Comparison of ENCODE assay signal across 8 cellular contexts in the genomic region with DNA sequence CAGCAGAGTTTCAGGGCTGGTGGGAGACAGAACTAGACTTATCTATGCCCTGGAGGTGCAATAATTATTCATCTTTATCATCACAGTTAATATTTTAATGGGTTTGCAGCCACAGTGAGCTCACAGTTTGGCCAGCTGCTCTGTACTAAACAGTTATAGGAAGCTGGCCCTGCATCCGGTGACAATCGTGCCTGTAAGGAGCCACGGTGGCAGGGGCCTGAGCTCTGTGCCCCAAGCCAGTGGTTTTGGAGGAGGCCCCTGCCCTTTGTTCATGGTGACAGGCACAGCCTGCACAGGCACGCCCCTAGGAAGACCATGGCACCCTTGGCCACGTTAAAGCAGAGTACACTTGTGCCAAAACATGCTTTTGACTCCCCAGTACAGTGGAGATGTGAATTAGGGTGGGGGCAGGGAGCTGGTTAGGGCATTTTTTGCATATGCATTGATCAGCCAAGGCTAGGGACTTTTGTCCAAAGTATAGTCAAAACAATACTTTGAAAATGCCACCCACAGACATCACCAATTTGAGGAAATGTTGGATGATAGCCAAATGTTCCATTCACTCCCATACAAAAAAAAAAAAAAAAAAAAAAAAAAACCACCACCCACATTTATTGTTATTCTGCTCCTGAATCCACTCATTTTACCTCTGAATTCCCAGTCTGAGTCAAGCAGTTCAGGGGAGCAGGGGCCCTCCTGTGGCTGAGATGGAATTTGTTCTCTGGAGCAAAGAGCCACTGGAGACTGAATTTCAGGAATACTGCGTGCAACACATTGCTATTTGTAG. TPM values are rescaled to one million over a fixed set of nuclear protein-coding genes. Genes with fewer than 3 reads are reported as not detected.
DNase-seq lines count a peak whose midpoint lies in the region; ATAC-seq and TF ChIP-seq lines count a peak whose summit lies in the region.

No MANE protein-coding gene starts in this region.

- no peaks in the 10 kb centered on the region for H3K9me2 ChIP-seq in hepatocyte (replicated peaks; ENCODE audit: insufficient read depth)

- H3K36me3 ChIP-seq in hepatocyte (replicated peaks; ENCODE audit: insufficient read depth, low read depth) (no peaks in the 10 kb centered on the region), tibial artery (no peaks in the 10 kb centered on the region), stomach (no peaks in the 10 kb centered on the region)

- intact Hi-C loops in tibial artery (cut with DNase I; ENCODE audit: low total_unique reads), result loop anchor here (10.0 kb wide), 1 partner anchor 112 kb away; no protein-coding TSS in a partner anchor
- intact Hi-C loops in stomach (cut with DNase I; ENCODE audit: low total_unique reads), result no loop called here

- H3K27me3 ChIP-seq in hepatocyte, result peaks cover 33% of the 10 kb centered on the region
- H3K27me3 ChIP-seq in tibial artery, result no peaks in the 10 kb centered on the region
- peaks cover 0 to 27% (median 10%) of the 10 kb centered on the region in 3 donors for H3K27me3 ChIP-seq in stomach

- no peak for TF ChIP-seq EP300 in stomach (IDR thresholded peaks at IDR 0.05)

- no peaks in the 10 kb centered on the region for H3K27me3 Mint-ChIP-seq in activated naive CD8-positive, alpha-beta T cell treated with anti-CD3 and anti-CD28 coated beads, Interleukin-2, amount 50 U/mL, for 24 hours

- peak; percentile 74 for DNase-seq in AG20443 (ENCODE audit: low spot score)
- DNase-seq in NAMALWA (ENCODE audit: low spot score), result peak; percentile 67
- DNase-seq in activated naive CD8-positive, alpha-beta T cell treated with anti-CD3 and anti-CD28 coated beads, Interleukin-2, amount 50 U/mL, for 24 hours, result peak; percentile 63
- DNase-seq in hepatocyte (ENCODE audit: low spot score), result peak; percentile 68
- DNase-seq in tibial artery, result no peak
- DNase-seq in stomach, result no peak

- H3K27ac Mint-ChIP-seq in activated naive CD8-positive, alpha-beta T cell treated with anti-CD3 and anti-CD28 coated beads, Interleukin-2, amount 50 U/mL, for 24 hours, result peak overlapping the region; percentile 81

- peak overlapping the region; percentile 98 for H3K4me3 Mint-ChIP-seq in activated naive CD8-positive, alpha-beta T cell treated with anti-CD3 and anti-CD28 coated beads, Interleukin-2, amount 50 U/mL, for 24 hours

- H2AFZ ChIP-seq in hepatocyte, result no peak overlapping the region

- H3K9me3 ChIP-seq in hepatocyte (ENCODE audit: low read depth) (no peaks in the 10 kb centered on the region), tibial artery (no peaks in the 10 kb centered on the region), stomach (no peaks in the 10 kb centered on the region)

- peak; percentile 58 for TF ChIP-seq CTCF in hepatocyte (IDR thresholded peaks at IDR 0.05; ENCODE audit: poor library complexity)
- TF ChIP-seq CTCF in tibial artery (IDR thresholded peaks at IDR 0.05), result peak; percentile 40 to 57
- peak in 1 of 7 experiments; percentile 7 for TF ChIP-seq CTCF in stomach (IDR thresholded peaks at IDR 0.05)

- no peaks in the 10 kb centered on the region for H3K79me2 ChIP-seq in hepatocyte

- WGBS in hepatocyte (ENCODE audit: low lambda C conversion rate, missing lambda C conversion rate), result 58% methylated on average over 6 of the region's 6 CpGs
- 23 to 37% (median 25%) methylated on average over 6 of the region's 6 CpGs for WGBS in stomach, 5 donors

- no peak overlapping the region for H3K4me3 ChIP-seq in hepatocyte
- H3K4me3 ChIP-seq in tibial artery, result no peak overlapping the region
- H3K4me3 ChIP-seq in stomach, result no peak overlapping the region

- H3K9me3 Mint-ChIP-seq in activated naive CD8-positive, alpha-beta T cell treated with anti-CD3 and anti-CD28 coated beads, Interleukin-2, amount 50 U/mL, for 24 hours, result peaks cover 13% of the 10 kb centered on the region

- H3K4me1 ChIP-seq in hepatocyte (ENCODE audit: insufficient read depth), result peaks cover 10% of the 10 kb centered on the region
- peaks cover 0 to 18% (median 9%) of the 10 kb centered on the region in 4 donors for H3K4me1 ChIP-seq in tibial artery
- H3K4me1 ChIP-seq in stomach, result peaks cover 0 to 34% (median 14%) of the 10 kb centered on the region in 4 donors

- no peak for TF ChIP-seq POLR2A in stomach (IDR thresholded peaks at IDR 0.05)

- no peak overlapping the region for H3K4me2 ChIP-seq in hepatocyte

- peaks cover 84% of the 10 kb centered on the region for H3K4me1 Mint-ChIP-seq in activated naive CD8-positive, alpha-beta T cell treated with anti-CD3 and anti-CD28 coated beads, Interleukin-2, amount 50 U/mL, for 24 hours

- ATAC-seq in GM18517 (IDR thresholded peaks at IDR 0.05; ENCODE audit: unreplicated experiment), result peak; percentile 16
- ATAC-seq in activated naive CD8-positive, alpha-beta T cell treated with anti-CD3 and anti-CD28 coated beads, Interleukin-2, amount 50 U/mL, for 24 hours, result peak; percentile 27
- ATAC-seq in HG02610 (IDR thresholded peaks at IDR 0.05; ENCODE audit: unreplicated experiment), result no peak

- H3K27ac ChIP-seq in hepatocyte (no peak overlapping the region), tibial artery (no peak overlapping the region), stomach (no peak overlapping the region)

- H3K36me3 Mint-ChIP-seq in activated naive CD8-positive, alpha-beta T cell treated with anti-CD3 and anti-CD28 coated beads, Interleukin-2, amount 50 U/mL, for 24 hours (ENCODE audit: low read depth), result peaks cover 10% of the 10 kb centered on the region

- no peaks in the 10 kb centered on the region for H4K20me1 ChIP-seq in hepatocyte (ENCODE audit: insufficient read depth, poor library complexity, severe bottlenecking)

RNA-seq across cellular contexts. Expression of gene RFTN1, which starts 3.4 kb away (rescaled TPM):
- total RNA-seq in hepatocyte, result 14.9 and 17.0 TPM in 2 replicates
- 4.4 and 10.0 TPM in 2 replicates for polyA plus RNA-seq in hepatocyte
- 100 to 1,000 TPM in 1 of 5 donors, 10 to 100 TPM in 3, 1 to 10 TPM in 1; 4.6 to 103 (median 35.1) TPM for total RNA-seq in stomach
- polyA plus RNA-seq in stomach, result 10 to 100 TPM in 2 of 3 donors, 1 to 10 TPM in 1; 7.1 to 18.6 (median 17.7) TPM

Comparison
In these comparisons a context has a peak if more than half of its experiments do, and no peak if none do; other contexts are left out.
1. DNase-seq: peak in AG20443 (single experiment), NAMALWA (single experiment), activated naive CD8-positive, alpha-beta T cell treated with anti-CD3 and anti-CD28 coated beads, Interleukin-2, amount 50 U/mL, for 24 hours (single experiment) and hepatocyte (single experiment); none in tibial artery (0 of 2) and stomach (single experiment).